Comparison of ENCODE assay signal across 8 cellular contexts in genomic region chr5:141650851-141651727, GRCh38. TPM values are rescaled to one million over a fixed set of nuclear protein-coding genes. Genes with fewer than 3 reads are reported as not detected.
DNase-seq lines count a peak whose midpoint lies in the region; ATAC-seq, FAIRE-seq and TF ChIP-seq lines count a peak whose summit lies in the region.

TSS of gene FCHSD1 (minus strand) at chr5:141651418. CDS start at chr5:141651368, 50 bp downstream.

- no peak for TF ChIP-seq CTCF in foreskin fibroblast (IDR thresholded peaks at IDR 0.05; ENCODE audit: low read depth, low read length)
- peak in 1 of 7 experiments; percentile 14 for TF ChIP-seq CTCF in stomach (IDR thresholded peaks at IDR 0.05)

- peak within 1 kb of the TSS; percentile 59 to 77 (median 73) for H3K27ac ChIP-seq in stomach

- FAIRE-seq in RCC 7860 (lab: Jason Lieb, UNC), result no peak

- 3 to 4% (median 4%) methylated on average over 33 to 50 of the region's 50 CpGs for WGBS in stomach, 5 donors

- H3K4me3 ChIP-seq in foreskin fibroblast (ENCODE audit: low read depth in 1 of 2, low read length in 2 of 2), result peak within 1 kb of the TSS; percentile 85 to 88
- H3K4me3 ChIP-seq in neuron (ENCODE audit: low read length), result peak within 1 kb of the TSS; percentile 61
- H3K4me3 ChIP-seq in stomach, result peak within 1 kb of the TSS; percentile 65 to 85 (median 81)

- ATAC-seq in GM19328 (IDR thresholded peaks at IDR 0.05; ENCODE audit: unreplicated experiment), result peak; percentile 95
- peak; percentile 95 for ATAC-seq in HG03457 (IDR thresholded peaks at IDR 0.05; ENCODE audit: unreplicated experiment)

- no peaks in the 10 kb centered on the region for H3K27me3 ChIP-seq in neuron (ENCODE audit: insufficient read depth, low read length)
- H3K27me3 ChIP-seq in stomach, result no peaks in the 10 kb centered on the region

- H3K4me1 ChIP-seq in neuron (ENCODE audit: insufficient read depth, low read length) (no peaks in the 10 kb centered on the region), stomach (peaks cover 7 to 24% (median 15%) of the 10 kb centered on the region in 4 donors)

- H2AFZ ChIP-seq in neuron (ENCODE audit: low read depth, low read length), result peak within 1 kb of the TSS; percentile 65

- H3K9me3 ChIP-seq in neuron (ENCODE audit: low read length), result no peaks in the 10 kb centered on the region
- H3K9me3 ChIP-seq in stomach, result no peaks in the 10 kb centered on the region

- no peak for TF ChIP-seq EP300 in stomach (IDR thresholded peaks at IDR 0.05)

- DNase-seq in CD1c-positive myeloid dendritic cell (ENCODE audit: extremely low spot score) (peak; percentile 91), RCC 7860 (ENCODE audit: low spot score) (peak; percentile 64), foreskin fibroblast (peak; percentile 79 to 92), stomach (peak; percentile 93)
- peak; percentile 74 for DNase-seq in activated effector memory CD4-positive, alpha-beta T cell treated with Interleukin-2 at 50 U/mL for 16 hours

- TF ChIP-seq POLR2A in stomach (IDR thresholded peaks at IDR 0.05), result no peak

- H3K36me3 ChIP-seq in neuron (ENCODE audit: insufficient read depth, low read length) (peaks cover 2% of the 10 kb centered on the region), stomach (peaks cover 0 to 46% (median 40%) of the 10 kb centered on the region in 4 donors)

- intact Hi-C loops in stomach (cut with DNase I; ENCODE audit: low total_unique reads), result no loop called here

RNA-seq across cellular contexts. Expression of gene FCHSD1, which starts in this region (rescaled TPM):
- total RNA-seq in stomach, result 10 to 100 TPM; 12.3 to 66.5 (median 28.0) TPM
- polyA plus RNA-seq in stomach, result 1 to 10 TPM; 5.0 to 9.9 (median 9.0) TPM

Comparison
In these comparisons a context has a peak if more than half of its experiments do, and no peak if none do; other contexts are left out.
1. Peak in every context shown above with its lines: DNase-seq, ATAC-seq, H3K4me3 ChIP-seq and H3K27ac ChIP-seq.